In genomic region chr2:70638561-70638960, GRCh38 we compare ENCODE assay signal across 19 cellular contexts.
A peak's percentile ranks its signal among the peaks of the same experiment; 100 is the strongest.
DNase-seq lines count a peak whose midpoint lies in the region; ATAC-seq and TF ChIP-seq lines count a peak whose summit lies in the region.
"Had no signal": no experiment of that assay in that cellular context is flagged by ENCODE, and none has a peak within 500 bp of the region (broad histone marks: within the 10 kb centered on the region; RNA-seq: fewer than 3 reads in every experiment).

No MANE protein-coding gene starts in this region.

- H3K27ac Mint-ChIP-seq in activated T-cell treated with anti-CD3 and anti-CD28 coated beads, Interleukin-2, amount 50 U/mL, for 72 hours = peak overlapping the region; percentile 35
- no peak overlapping the region for H3K27ac Mint-ChIP-seq in activated T-cell treated with anti-CD3 and anti-CD28 coated beads, Interleukin-2, amount 50 U/mL, for 24 hours
- peak overlapping the region; percentile 42 for H3K27ac Mint-ChIP-seq in activated T-helper 17 cell treated with anti-CD3 and anti-CD28 coated beads, Interleukin-2, amount 50 U/mL, for 72 hours
- no peak overlapping the region for H3K27ac Mint-ChIP-seq in mesothelial cell of epicardium
- H3K27ac Mint-ChIP-seq: CD14-positive monocyte, GM23338 had no signal

- H4K20me1 ChIP-seq in DND-41 (ENCODE audit: insufficient read depth, low read length) = no peaks in the 10 kb centered on the region
- H4K20me1 ChIP-seq: BLaER1 had no signal

- no peak overlapping the region for H2AFZ ChIP-seq in DND-41 (ENCODE audit: low read depth, low read length)
- H2AFZ ChIP-seq: GM23338 had no signal

- H3K4me2 ChIP-seq in DND-41 (ENCODE audit: insufficient read depth, low read length) = no peak overlapping the region
- H3K4me2 ChIP-seq: A549, BLaER1, GM23338 had no signal

- no peak overlapping the region for H3K4me3 Mint-ChIP-seq in activated T-cell treated with anti-CD3 and anti-CD28 coated beads, Interleukin-2, amount 50 U/mL, for 72 hours
- no peak overlapping the region for H3K4me3 Mint-ChIP-seq in activated T-cell treated with anti-CD3 and anti-CD28 coated beads, Interleukin-2, amount 50 U/mL, for 24 hours
- H3K4me3 Mint-ChIP-seq in activated T-helper 17 cell treated with anti-CD3 and anti-CD28 coated beads, Interleukin-2, amount 50 U/mL, for 72 hours = peak overlapping the region; percentile 15
- H3K4me3 Mint-ChIP-seq in mesothelial cell of epicardium = no peak overlapping the region
- H3K4me3 Mint-ChIP-seq: CD14-positive monocyte; CD8-positive, alpha-beta memory T cell; GM23338 had no signal

- no peaks in the 10 kb centered on the region for H3K9me3 ChIP-seq in DND-41 (ENCODE audit: insufficient read depth, low read length, severe bottlenecking)

- H3K36me3 Mint-ChIP-seq in activated T-cell treated with anti-CD3 and anti-CD28 coated beads, Interleukin-2, amount 50 U/mL, for 72 hours (ENCODE audit: insufficient read depth in 2 of 2) = no peaks in the 10 kb centered on the region
- no peaks in the 10 kb centered on the region for H3K36me3 Mint-ChIP-seq in activated T-cell treated with anti-CD3 and anti-CD28 coated beads, Interleukin-2, amount 50 U/mL, for 24 hours (ENCODE audit: low read depth)
- no peaks in the 10 kb centered on the region for H3K36me3 Mint-ChIP-seq in activated T-helper 17 cell treated with anti-CD3 and anti-CD28 coated beads, Interleukin-2, amount 50 U/mL, for 72 hours (ENCODE audit: low read depth)
- no peaks in the 10 kb centered on the region for H3K36me3 Mint-ChIP-seq in mesothelial cell of epicardium
- H3K36me3 Mint-ChIP-seq: CD14-positive monocyte had no signal

- H3K4me3 ChIP-seq in DND-41 (ENCODE audit: low read depth in 1 of 2, low read length in 2 of 2) = no peak overlapping the region
- H3K4me3 ChIP-seq: A549, BLaER1, GM23338 had no signal

- DNase-seq in activated T-cell treated with anti-CD3 and anti-CD28 coated beads, Interleukin-2, amount 50 U/mL, for 72 hours = no peak
- DNase-seq in activated T-cell treated with anti-CD3 and anti-CD28 coated beads, Interleukin-2, amount 50 U/mL, for 24 hours = no peak
- no peak for DNase-seq in DND-41
- DNase-seq in mesothelial cell of epicardium (ENCODE audit: low spot score in 2 of 2, unreplicated experiment in 2 of 2) = no peak
- DNase-seq in KG1 (lab: John Stamatoyannopoulos, UW) = no peak
- DNase-seq in glomerular visceral epithelial cell (ENCODE audit: extremely low spot score) = no peak
- DNase-seq: COR-L47, DMS 273 treated with DMSO at 0.1 percent for 48 hours, DMS53, GDM1, HCEC 1CT had no signal

- H3K27me3 Mint-ChIP-seq in activated T-cell treated with anti-CD3 and anti-CD28 coated beads, Interleukin-2, amount 50 U/mL, for 72 hours (ENCODE audit: low read depth) = no peaks in the 10 kb centered on the region
- H3K27me3 Mint-ChIP-seq in activated T-cell treated with anti-CD3 and anti-CD28 coated beads, Interleukin-2, amount 50 U/mL, for 24 hours = no peaks in the 10 kb centered on the region
- H3K27me3 Mint-ChIP-seq in activated T-helper 17 cell treated with anti-CD3 and anti-CD28 coated beads, Interleukin-2, amount 50 U/mL, for 72 hours = no peaks in the 10 kb centered on the region
- peaks cover 37% of the 10 kb centered on the region for H3K27me3 Mint-ChIP-seq in mesothelial cell of epicardium (ENCODE audit: low read depth)

- peaks cover 3% of the 10 kb centered on the region for H3K27me3 ChIP-seq in DND-41 (ENCODE audit: insufficient read depth, low read length, poor library complexity)
- H3K27me3 ChIP-seq: BLaER1 had no signal

- H3K27ac ChIP-seq in DND-41 (ENCODE audit: low read length) = no peak overlapping the region
- H3K27ac ChIP-seq: 22Rv1, A549, BLaER1, HL-60 had no signal

- H3K9ac ChIP-seq in DND-41 (ENCODE audit: low read depth, low read length) = no peak overlapping the region
- H3K9ac ChIP-seq: BLaER1 had no signal

- no peak for ATAC-seq in activated T-cell treated with anti-CD3 and anti-CD28 coated beads, Interleukin-2, amount 50 U/mL, for 72 hours (replicated peaks in 1 of 2)
- ATAC-seq in DND-41 (ENCODE audit: insufficient read depth, low read depth) = peak; percentile 75
- ATAC-seq in activated T-helper 17 cell treated with anti-CD3 and anti-CD28 coated beads, Interleukin-2, amount 50 U/mL, for 72 hours (replicated peaks) = no peak
- ATAC-seq: A549, GM23338 had no signal

- no peaks in the 10 kb centered on the region for H3K79me2 ChIP-seq in DND-41 (ENCODE audit: insufficient read depth, low read length)

- TF ChIP-seq CTCF in DND-41 (IDR thresholded peaks at IDR 0.05; ENCODE audit: borderline replicate concordance, extremely low read depth, low read length, poor library complexity, severe bottlenecking) (no peak), mesothelial cell of epicardium (IDR thresholded peaks at IDR 0.05; ENCODE audit: unreplicated experiment) (no peak)

- no peaks in the 10 kb centered on the region for H3K9me3 Mint-ChIP-seq in activated T-cell treated with anti-CD3 and anti-CD28 coated beads, Interleukin-2, amount 50 U/mL, for 72 hours
- H3K9me3 Mint-ChIP-seq in activated T-cell treated with anti-CD3 and anti-CD28 coated beads, Interleukin-2, amount 50 U/mL, for 24 hours = peaks cover 6% of the 10 kb centered on the region
- H3K9me3 Mint-ChIP-seq in activated T-helper 17 cell treated with anti-CD3 and anti-CD28 coated beads, Interleukin-2, amount 50 U/mL, for 72 hours = no peaks in the 10 kb centered on the region
- H3K9me3 Mint-ChIP-seq in mesothelial cell of epicardium = peaks cover 16% of the 10 kb centered on the region

- peaks cover 30% of the 10 kb centered on the region for H3K4me1 Mint-ChIP-seq in activated T-cell treated with anti-CD3 and anti-CD28 coated beads, Interleukin-2, amount 50 U/mL, for 72 hours (ENCODE audit: low read depth)
- peaks cover 34% of the 10 kb centered on the region for H3K4me1 Mint-ChIP-seq in activated T-cell treated with anti-CD3 and anti-CD28 coated beads, Interleukin-2, amount 50 U/mL, for 24 hours (ENCODE audit: low read depth)
- H3K4me1 Mint-ChIP-seq in activated T-helper 17 cell treated with anti-CD3 and anti-CD28 coated beads, Interleukin-2, amount 50 U/mL, for 72 hours = peaks cover 20% of the 10 kb centered on the region
- H3K4me1 Mint-ChIP-seq in mesothelial cell of epicardium = no peaks in the 10 kb centered on the region
- H3K4me1 Mint-ChIP-seq: CD14-positive monocyte had no signal

- no peaks in the 10 kb centered on the region for H3K36me3 ChIP-seq in DND-41 (ENCODE audit: insufficient read depth, low read length)
- H3K36me3 ChIP-seq: BLaER1 had no signal

- H3K4me1 ChIP-seq in DND-41 (ENCODE audit: insufficient read depth, low read length) = peaks cover 22% of the 10 kb centered on the region
- H3K4me1 ChIP-seq: A549, BLaER1 had no signal

Comparison
In these comparisons a context has a peak if more than half of its experiments do, and no peak if none do; other contexts are left out.
1. H3K27ac Mint-ChIP-seq: peak in activated T-cell treated with anti-CD3 and anti-CD28 coated beads, Interleukin-2, amount 50 U/mL, for 72 hours (single experiment) and activated T-helper 17 cell treated with anti-CD3 and anti-CD28 coated beads, Interleukin-2, amount 50 U/mL, for 72 hours (single experiment); none in activated T-cell treated with anti-CD3 and anti-CD28 coated beads, Interleukin-2, amount 50 U/mL, for 24 hours (single experiment) and mesothelial cell of epicardium (single experiment).